ENCODE assay signal across 1 cellular context in genomic region chr11:76329084-76329648, GRCh38.
TF ChIP-seq lines count a peak whose summit lies in the region.

No MANE protein-coding gene starts in this region.

TF ChIP-seq in HepG2, 621 proteins besides CTCF, POLR2A, EP300 and RAD21 (continues in another document):
- peak; percentile 44; the same call in 1 of the 2 replicates for TF ChIP-seq FOXO1 (CRISPR knock-in tag; IDR thresholded peaks at IDR 0.05)
- no peak for TF ChIP-seq ZNF44 (CRISPR knock-in tag; IDR thresholded peaks at IDR 0.05)
- no peak for TF ChIP-seq NR1H2 (CRISPR knock-in tag; IDR thresholded peaks at IDR 0.05; ENCODE audit: borderline replicate concordance, low read depth)
- TF ChIP-seq TAF1 (CRISPR knock-in tag; IDR thresholded peaks at IDR 0.05): no peak
- 0 out of 2 replicates have a peak, but pooled peaks have one; percentile 21 for TF ChIP-seq ZNF574 (CRISPR knock-in tag; IDR thresholded peaks at IDR 0.05)
- no peak for TF ChIP-seq ZNF30 (CRISPR knock-in tag; IDR thresholded peaks at IDR 0.05)
- peak; percentile 48; the same call in 1 of the 2 replicates for TF ChIP-seq ZNF292 (CRISPR knock-in tag; IDR thresholded peaks at IDR 0.05; ENCODE audit: borderline replicate concordance, low read depth)
- TF ChIP-seq ZNF549 (CRISPR knock-in tag; IDR thresholded peaks at IDR 0.05): no peak
- TF ChIP-seq ZBTB21 (CRISPR knock-in tag; IDR thresholded peaks at IDR 0.05): no peak
- TF ChIP-seq HMG20A (CRISPR knock-in tag; IDR thresholded peaks at IDR 0.05; ENCODE audit: borderline replicate concordance): peak; percentile 89
- no peak for TF ChIP-seq CBX1 (IDR thresholded peaks at IDR 0.05; ENCODE audit: low read depth)
- TF ChIP-seq TOE1 (CRISPR knock-in tag; IDR thresholded peaks at IDR 0.05): no peak
- TF ChIP-seq ZNF710 (CRISPR knock-in tag; IDR thresholded peaks at IDR 0.05; ENCODE audit: borderline replicate concordance): no peak
- no peak for TF ChIP-seq ZBTB2 (CRISPR knock-in tag; IDR thresholded peaks at IDR 0.05; ENCODE audit: low read depth)
- TF ChIP-seq SALL1 (CRISPR knock-in tag; IDR thresholded peaks at IDR 0.05): peak; percentile 55; the same call in 1 of the 2 replicates
- TF ChIP-seq ARID3A (IDR thresholded peaks at IDR 0.05; ENCODE audit: low read depth, low read length): no peak
- TF ChIP-seq ZBTB34 (CRISPR knock-in tag; IDR thresholded peaks at IDR 0.05): no peak
- no peak for TF ChIP-seq PAWR (CRISPR knock-in tag; IDR thresholded peaks at IDR 0.05; ENCODE audit: borderline replicate concordance)
- TF ChIP-seq SP4 (CRISPR knock-in tag; IDR thresholded peaks at IDR 0.05): no peak
- no peak for TF ChIP-seq DMAP1 (CRISPR knock-in tag; IDR thresholded peaks at IDR 0.05)
- TF ChIP-seq AHR (CRISPR knock-in tag; IDR thresholded peaks at IDR 0.05): no peak
- TF ChIP-seq ATRX (CRISPR knock-in tag; IDR thresholded peaks at IDR 0.05; ENCODE audit: borderline replicate concordance): no peak
- TF ChIP-seq ATF5 (CRISPR knock-in tag; IDR thresholded peaks at IDR 0.05; ENCODE audit: low read depth): no peak
- peak; percentile 89 for TF ChIP-seq ZKSCAN5 (CRISPR knock-in tag; IDR thresholded peaks at IDR 0.05)
- no peak for TF ChIP-seq TBX3 (IDR thresholded peaks at IDR 0.05; ENCODE audit: borderline replicate concordance)
- TF ChIP-seq POLR2AphosphoS5 (IDR thresholded peaks at IDR 0.05; ENCODE audit: low read depth, low read length): no peak
- no peak for TF ChIP-seq NFE2L2 (IDR thresholded peaks at IDR 0.05; ENCODE audit: low read length)
- no peak for TF ChIP-seq TFDP2 (CRISPR knock-in tag; IDR thresholded peaks at IDR 0.05)
- TF ChIP-seq SSRP1 (CRISPR knock-in tag; IDR thresholded peaks at IDR 0.05): 0 out of 2 replicates have a peak, but pooled peaks have one; percentile 28
- TF ChIP-seq ZNF512 (CRISPR knock-in tag; IDR thresholded peaks at IDR 0.05): no peak
- no peak for TF ChIP-seq NFE2 (CRISPR knock-in tag; IDR thresholded peaks at IDR 0.05)
- no peak for TF ChIP-seq ZNF839 (CRISPR knock-in tag; IDR thresholded peaks at IDR 0.05; ENCODE audit: borderline replicate concordance)
- no peak for TF ChIP-seq MXD3 (CRISPR knock-in tag; IDR thresholded peaks at IDR 0.05)
- no peak for TF ChIP-seq NCOA1 (CRISPR knock-in tag; IDR thresholded peaks at IDR 0.05)
- TF ChIP-seq HOXA3 (CRISPR knock-in tag; IDR thresholded peaks at IDR 0.05): peak; percentile 33; the same call in 1 of the 2 replicates
- TF ChIP-seq ZNF609 (CRISPR knock-in tag; IDR thresholded peaks at IDR 0.05; ENCODE audit: borderline replicate concordance): peak; percentile 8; the same call in 1 of the 2 replicates
- no peak for TF ChIP-seq ZFP90 (CRISPR knock-in tag; IDR thresholded peaks at IDR 0.05; ENCODE audit: borderline replicate concordance)
- TF ChIP-seq DPF2 (CRISPR knock-in tag; IDR thresholded peaks at IDR 0.05; ENCODE audit: borderline replicate concordance, low read depth): no peak
- TF ChIP-seq PREB (CRISPR knock-in tag; IDR thresholded peaks at IDR 0.05): no peak
- peak; percentile 98 for TF ChIP-seq TEAD3 (CRISPR knock-in tag; optimal IDR thresholded peaks at IDR 0.05; ENCODE audit: borderline replicate concordance)
- TF ChIP-seq KLF11 (CRISPR knock-in tag; IDR thresholded peaks at IDR 0.05): no peak
- no peak for TF ChIP-seq ZNF3 (CRISPR knock-in tag; IDR thresholded peaks at IDR 0.05)
- TF ChIP-seq TBP (CRISPR knock-in tag; IDR thresholded peaks at IDR 0.05): no peak
